ENCODE assay signal across 1 cellular context in the genomic region with DNA sequence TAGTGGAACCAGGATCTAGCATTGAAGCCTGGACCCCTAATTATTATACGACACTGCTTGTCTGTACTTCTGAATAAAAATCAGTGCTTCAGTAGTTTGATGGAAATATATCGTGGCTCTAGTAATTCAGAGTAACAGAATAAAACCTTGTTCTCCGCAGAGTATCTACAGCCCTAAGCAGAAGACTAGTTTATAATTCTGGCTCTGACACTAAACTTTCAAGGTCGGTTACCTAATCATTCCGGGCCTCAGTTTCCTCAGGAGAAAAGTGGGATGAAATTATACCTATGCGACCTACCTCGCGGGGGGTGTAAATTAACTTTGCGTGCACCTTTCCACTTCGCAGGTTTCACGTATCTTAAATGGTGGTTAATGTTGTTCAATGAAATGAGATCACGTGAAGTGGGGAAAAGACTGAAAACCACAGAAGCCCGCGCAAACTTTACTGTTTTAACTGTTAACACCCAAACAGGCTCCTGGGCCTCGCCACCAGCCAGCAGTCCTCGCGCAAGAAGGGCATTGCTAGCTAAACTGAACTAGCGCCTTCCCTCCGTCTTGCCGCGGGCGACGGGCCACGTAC.
TF ChIP-seq lines count a peak whose summit lies in the region.

No MANE protein-coding gene starts in this region.

TF ChIP-seq in SK-N-SH, 30 proteins besides CTCF, POLR2A, EP300 and RAD21 (continued from another document):
- no peak for TF ChIP-seq NRF1 (IDR thresholded peaks at IDR 0.05; ENCODE audit: low read depth, low read length)
- TF ChIP-seq MEF2A (IDR thresholded peaks at IDR 0.05; ENCODE audit: borderline replicate concordance, low read depth) = no peak
- no peak for TF ChIP-seq RXRA (IDR thresholded peaks at IDR 0.05; ENCODE audit: borderline replicate concordance, low read depth)
- TF ChIP-seq JUND (IDR thresholded peaks at IDR 0.05) = no peak
- TF ChIP-seq, protein P1, sequence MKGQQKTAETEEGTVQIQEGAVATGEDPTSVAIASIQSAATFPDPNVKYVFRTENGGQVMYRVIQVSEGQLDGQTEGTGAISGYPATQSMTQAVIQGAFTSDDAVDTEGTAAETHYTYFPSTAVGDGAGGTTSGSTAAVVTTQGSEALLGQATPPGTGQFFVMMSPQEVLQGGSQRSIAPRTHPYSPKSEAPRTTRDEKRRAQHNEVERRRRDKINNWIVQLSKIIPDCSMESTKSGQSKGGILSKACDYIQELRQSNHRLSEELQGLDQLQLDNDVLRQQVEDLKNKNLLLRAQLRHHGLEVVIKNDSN (IDR thresholded peaks at IDR 0.05; ENCODE audit: borderline replicate concordance, low read depth) = peak; percentile 52; the same call in 1 of the 2 replicates
- TF ChIP-seq SIN3A (IDR thresholded peaks at IDR 0.05; ENCODE audit: borderline replicate concordance, low read depth, low read length) = no peak
- TF ChIP-seq, protein P2, sequence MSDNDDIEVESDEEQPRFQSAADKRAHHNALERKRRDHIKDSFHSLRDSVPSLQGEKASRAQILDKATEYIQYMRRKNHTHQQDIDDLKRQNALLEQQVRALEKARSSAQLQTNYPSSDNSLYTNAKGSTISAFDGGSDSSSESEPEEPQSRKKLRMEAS (IDR thresholded peaks at IDR 0.05; ENCODE audit: low read depth) = no peak
- TF ChIP-seq, protein P3, sequence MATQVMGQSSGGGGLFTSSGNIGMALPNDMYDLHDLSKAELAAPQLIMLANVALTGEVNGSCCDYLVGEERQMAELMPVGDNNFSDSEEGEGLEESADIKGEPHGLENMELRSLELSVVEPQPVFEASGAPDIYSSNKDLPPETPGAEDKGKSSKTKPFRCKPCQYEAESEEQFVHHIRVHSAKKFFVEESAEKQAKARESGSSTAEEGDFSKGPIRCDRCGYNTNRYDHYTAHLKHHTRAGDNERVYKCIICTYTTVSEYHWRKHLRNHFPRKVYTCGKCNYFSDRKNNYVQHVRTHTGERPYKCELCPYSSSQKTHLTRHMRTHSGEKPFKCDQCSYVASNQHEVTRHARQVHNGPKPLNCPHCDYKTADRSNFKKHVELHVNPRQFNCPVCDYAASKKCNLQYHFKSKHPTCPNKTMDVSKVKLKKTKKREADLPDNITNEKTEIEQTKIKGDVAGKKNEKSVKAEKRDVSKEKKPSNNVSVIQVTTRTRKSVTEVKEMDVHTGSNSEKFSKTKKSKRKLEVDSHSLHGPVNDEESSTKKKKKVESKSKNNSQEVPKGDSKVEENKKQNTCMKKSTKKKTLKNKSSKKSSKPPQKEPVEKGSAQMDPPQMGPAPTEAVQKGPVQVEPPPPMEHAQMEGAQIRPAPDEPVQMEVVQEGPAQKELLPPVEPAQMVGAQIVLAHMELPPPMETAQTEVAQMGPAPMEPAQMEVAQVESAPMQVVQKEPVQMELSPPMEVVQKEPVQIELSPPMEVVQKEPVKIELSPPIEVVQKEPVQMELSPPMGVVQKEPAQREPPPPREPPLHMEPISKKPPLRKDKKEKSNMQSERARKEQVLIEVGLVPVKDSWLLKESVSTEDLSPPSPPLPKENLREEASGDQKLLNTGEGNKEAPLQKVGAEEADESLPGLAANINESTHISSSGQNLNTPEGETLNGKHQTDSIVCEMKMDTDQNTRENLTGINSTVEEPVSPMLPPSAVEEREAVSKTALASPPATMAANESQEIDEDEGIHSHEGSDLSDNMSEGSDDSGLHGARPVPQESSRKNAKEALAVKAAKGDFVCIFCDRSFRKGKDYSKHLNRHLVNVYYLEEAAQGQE (IDR thresholded peaks at IDR 0.05; ENCODE audit: low read depth, low read length) = no peak
- no peak for TF ChIP-seq SMC3 (IDR thresholded peaks at IDR 0.05; ENCODE audit: low read depth, low read length)
- TF ChIP-seq, protein P4, sequence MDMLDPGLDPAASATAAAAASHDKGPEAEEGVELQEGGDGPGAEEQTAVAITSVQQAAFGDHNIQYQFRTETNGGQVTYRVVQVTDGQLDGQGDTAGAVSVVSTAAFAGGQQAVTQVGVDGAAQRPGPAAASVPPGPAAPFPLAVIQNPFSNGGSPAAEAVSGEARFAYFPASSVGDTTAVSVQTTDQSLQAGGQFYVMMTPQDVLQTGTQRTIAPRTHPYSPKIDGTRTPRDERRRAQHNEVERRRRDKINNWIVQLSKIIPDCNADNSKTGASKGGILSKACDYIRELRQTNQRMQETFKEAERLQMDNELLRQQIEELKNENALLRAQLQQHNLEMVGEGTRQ (IDR thresholded peaks at IDR 0.05; ENCODE audit: borderline replicate concordance, low read depth, low read length) = 0 out of 2 replicates have a peak, but pooled peaks have one; percentile 5
- TF ChIP-seq CHD2 (IDR thresholded peaks at IDR 0.05; ENCODE audit: low read length, partially characterized antibody) = peak; percentile 14
- TF ChIP-seq TCF12 (IDR thresholded peaks at IDR 0.05) = no peak
- TF ChIP-seq EZH2phosphoT487 (IDR thresholded peaks at IDR 0.05; ENCODE audit: borderline replicate concordance, low read depth) = no peak
- TF ChIP-seq POLR2AphosphoS5 (IDR thresholded peaks at IDR 0.05; ENCODE audit: low read depth, low read length) = no peak
- no peak for TF ChIP-seq NFIC (IDR thresholded peaks at IDR 0.05; ENCODE audit: borderline replicate concordance)
- TF ChIP-seq FOSL2 (IDR thresholded peaks at IDR 0.05; ENCODE audit: borderline replicate concordance, low read depth) = no peak
TF ChIP-seq in SK-N-SH: peak in this region for 3.
